Comparison of ENCODE assay signal across 32 cellular contexts in genomic region chr20:51003776-51004175, GRCh38. TPM values are rescaled to one million over a fixed set of nuclear protein-coding genes. Genes with fewer than 3 reads are reported as not detected.
"Had no signal": no experiment of that assay in that cellular context is flagged by ENCODE, and none has a peak within 500 bp of the region (broad histone marks: within the 10 kb centered on the region; RNA-seq: fewer than 3 reads in every experiment).

No MANE protein-coding gene starts in this region.

- H3K27me3 ChIP-seq: foreskin keratinocyte, hepatocyte, upper lobe of left lung, uterus had no signal

- H3K9me3 Mint-ChIP-seq: mesothelial cell of epicardium; naive B cell; natural killer cell treated with Interleukin-12 subunit alpha and Interleukin-12 subunit beta and Interleukin-15 and Interleukin-18, amount 100 ng/mL, for 72 hours; stimulated activated effector memory CD8-positive, alpha-beta T cell treated with anti-CD3 and anti-CD28 coated beads, Interleukin-12 subunit alpha, Interleukin-12 subunit beta, amount 100 ng/mL, for 72 hours had no signal

- H3K9me3 ChIP-seq: esophagus muscularis mucosa, gastroesophageal sphincter, heart left ventricle, left lung, mucosa of descending colon, neutrophil, thoracic aorta, tibial nerve, upper lobe of left lung, uterus had no signal

- H3K9ac ChIP-seq: parathyroid adenoma had no signal

- H3K27ac ChIP-seq: dorsolateral prefrontal cortex, epithelial cell of prostate, esophagus muscularis mucosa, foreskin keratinocyte, gastroesophageal sphincter, heart left ventricle, hepatocyte, left lung, neutrophil, parathyroid adenoma, thoracic aorta, upper lobe of left lung, uterus had no signal

- ATAC-seq: foreskin keratinocyte; gastroesophageal sphincter; left lung; mucosa of descending colon; sciatic nerve; stimulated activated effector memory CD8-positive, alpha-beta T cell treated with anti-CD3 and anti-CD28 coated beads, Interleukin-12 subunit alpha, Interleukin-12 subunit beta, amount 100 ng/mL, for 72 hours; stimulated activated naive CD8-positive, alpha-beta T cell treated with anti-CD3 and anti-CD28 coated beads, Interleukin-15, Interleukin-2, amounts not matched to agents 100 U/mL and 50 U/mL, for 24 hours had no signal

- H3K4me3 Mint-ChIP-seq: mesothelial cell of epicardium; naive B cell; natural killer cell treated with Interleukin-12 subunit alpha and Interleukin-12 subunit beta and Interleukin-15 and Interleukin-18, amount 100 ng/mL, for 72 hours; stimulated activated effector memory CD8-positive, alpha-beta T cell treated with anti-CD3 and anti-CD28 coated beads, Interleukin-12 subunit alpha, Interleukin-12 subunit beta, amount 100 ng/mL, for 72 hours had no signal

- H3K27ac Mint-ChIP-seq: mesothelial cell of epicardium; natural killer cell treated with Interleukin-12 subunit alpha and Interleukin-12 subunit beta and Interleukin-15 and Interleukin-18, amount 100 ng/mL, for 72 hours; progenitor cell of endocrine pancreas; stimulated activated effector memory CD8-positive, alpha-beta T cell treated with anti-CD3 and anti-CD28 coated beads, Interleukin-12 subunit alpha, Interleukin-12 subunit beta, amount 100 ng/mL, for 72 hours had no signal

- H3K79me2 ChIP-seq: hepatocyte, parathyroid adenoma had no signal

- H2AFZ ChIP-seq: hepatocyte, parathyroid adenoma had no signal

- H3K4me1 Mint-ChIP-seq: mesothelial cell of epicardium; stimulated activated effector memory CD8-positive, alpha-beta T cell treated with anti-CD3 and anti-CD28 coated beads, Interleukin-12 subunit alpha, Interleukin-12 subunit beta, amount 100 ng/mL, for 72 hours had no signal

- H3K4me1 ChIP-seq: esophagus muscularis mucosa, foreskin keratinocyte, gastroesophageal sphincter, heart left ventricle, left lung, parathyroid adenoma, upper lobe of left lung, uterus had no signal

- FAIRE-seq: colon, kidney had no signal

- H3K36me3 ChIP-seq: esophagus muscularis mucosa, gastroesophageal sphincter, heart left ventricle, left lung, neutrophil, thoracic aorta, tibial nerve, upper lobe of left lung, uterus had no signal

- H3K36me3 Mint-ChIP-seq: natural killer cell treated with Interleukin-12 subunit alpha and Interleukin-12 subunit beta and Interleukin-15 and Interleukin-18, amount 100 ng/mL, for 72 hours; stimulated activated effector memory CD8-positive, alpha-beta T cell treated with anti-CD3 and anti-CD28 coated beads, Interleukin-12 subunit alpha, Interleukin-12 subunit beta, amount 100 ng/mL, for 72 hours had no signal

- DNase-seq: cerebellar nuclear complex; dorsolateral prefrontal cortex; effector CD4-positive, alpha-beta T cell; foreskin keratinocyte; kidney; left lung; mesenchymal stem cell; mucosa of descending colon; naive B cell; stimulated activated CD4-positive, alpha-beta T cell treated with anti-CD3 and anti-CD28 coated beads, Interleukin-12 subunit alpha, Interleukin-12 subunit beta, amount 100 ng/mL, for 4 hours; stimulated activated CD4-positive, alpha-beta T cell treated with anti-CD3 and anti-CD28 coated beads, Interleukin-1b, Interleukin-23, amount 100 ng/mL, for 48 hours; stimulated activated CD4-positive, alpha-beta T cell treated with anti-CD3 and anti-CD28 coated beads, Interleukin-4, amount 100 ng/mL, for 1 hour; stimulated activated naive CD8-positive, alpha-beta T cell treated with anti-CD3 and anti-CD28 coated beads, Interleukin-15, Interleukin-2, amounts not matched to agents 100 U/mL and 50 U/mL, for 24 hours; substantia nigra; uterus had no signal

- H3K4me3 ChIP-seq: dorsolateral prefrontal cortex, esophagus muscularis mucosa, gastroesophageal sphincter, heart left ventricle, hepatocyte, left lung, mucosa of descending colon, smooth muscle cell, thoracic aorta, tibial nerve, upper lobe of left lung, uterus had no signal

- H3K4me2 ChIP-seq: hepatocyte, smooth muscle cell had no signal

RNA-seq across cellular contexts. Expression of gene KCNG1, which starts 19.1 kb away (rescaled TPM):
- total RNA-seq: natural killer cell treated with Interleukin-12 subunit alpha and Interleukin-12 subunit beta and Interleukin-15 and Interleukin-18, amount 100 ng/mL, for 72 hours had no signal
